In the genomic region with DNA sequence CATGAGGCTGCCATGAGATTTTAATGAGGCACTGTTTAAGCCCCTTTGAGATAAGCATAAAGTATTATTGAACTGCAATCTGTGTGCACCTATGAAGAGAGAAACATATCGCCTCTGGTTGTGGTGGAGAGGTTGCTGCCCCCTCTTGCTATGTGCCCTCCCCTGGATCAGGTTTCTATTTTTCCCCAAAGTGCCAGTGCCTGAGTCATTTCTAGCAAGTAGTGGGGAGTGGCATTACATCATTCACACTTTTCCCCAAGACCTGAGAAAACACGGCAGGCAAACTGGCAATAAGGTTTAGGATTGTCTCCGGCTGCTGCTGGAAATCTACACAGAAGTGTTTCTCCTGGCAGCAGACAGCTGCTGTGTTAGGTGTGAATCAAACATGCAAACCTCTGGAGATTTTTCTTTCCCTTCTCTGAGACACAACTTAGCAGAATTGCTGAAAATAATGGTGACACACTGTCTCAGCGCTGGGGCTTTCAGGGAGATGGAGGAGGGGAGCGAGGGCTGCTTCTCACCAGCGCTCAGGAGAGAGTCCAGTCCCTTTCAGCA, we compare ENCODE assay signal across 1 cellular context.
A peak's percentile ranks its signal among the peaks of the same experiment; 100 is the strongest.
TF ChIP-seq lines count a peak whose summit lies in the region.

No MANE protein-coding gene starts in this region.

TF ChIP-seq in HEK293, 187 proteins besides CTCF, POLR2A, EP300 and RAD21 (continued from another document and continues in another):
- TF ChIP-seq PRDM2 (tag by site-specific recombination; IDR thresholded peaks at IDR 0.05; ENCODE audit: borderline replicate concordance) (no peak), GFI1B (tag by site-specific recombination; IDR thresholded peaks at IDR 0.05) (peak; percentile 97), ZIC2 (tag by site-specific recombination; IDR thresholded peaks at IDR 0.05) (peak; percentile 68), ZNF664 (tag by site-specific recombination; IDR thresholded peaks at IDR 0.05) (peak; percentile 95), ZBTB1 (tag by site-specific recombination; IDR thresholded peaks at IDR 0.05) (peak; percentile 85; the same call in 1 of the 2 replicates), ZNF549 (tag by site-specific recombination; IDR thresholded peaks at IDR 0.05) (no peak), SP2 (tag by site-specific recombination; IDR thresholded peaks at IDR 0.05) (peak; percentile 16; the same call in 1 of the 2 replicates), ZNF639 (tag by site-specific recombination; IDR thresholded peaks at IDR 0.05) (peak; percentile 95; the same call in 1 of the 2 replicates), ZNF629 (tag by site-specific recombination; IDR thresholded peaks at IDR 0.05) (peak; percentile 96), ZNF792 (tag by site-specific recombination; IDR thresholded peaks at IDR 0.05) (peak; percentile 81; the same call in 1 of the 2 replicates), ZNF404 (tag by site-specific recombination; IDR thresholded peaks at IDR 0.05) (no peak), KLF16 (tag by site-specific recombination; IDR thresholded peaks at IDR 0.05) (peak; percentile 88), ZNF555 (tag by site-specific recombination; conservative IDR thresholded peaks at IDR 0.05) (no peak), ZNF24 (tag by site-specific recombination; IDR thresholded peaks at IDR 0.05) (peak; percentile 94), ZNF223 (tag by site-specific recombination; IDR thresholded peaks at IDR 0.05) (no peak), SP3 (tag by site-specific recombination; IDR thresholded peaks at IDR 0.05) (peak; percentile 48), ZNF324 (tag by site-specific recombination; IDR thresholded peaks at IDR 0.05) (peak; percentile 87), HIC1 (tag by site-specific recombination; IDR thresholded peaks at IDR 0.05) (no peak), FEZF1 (tag by site-specific recombination; IDR thresholded peaks at IDR 0.05) (peak; percentile 99), ZNF600 (tag by site-specific recombination; IDR thresholded peaks at IDR 0.05) (peak; percentile 91), ZNF211 (tag by site-specific recombination; IDR thresholded peaks at IDR 0.05; ENCODE audit: low read depth) (no peak), ZNF341 (tag by site-specific recombination; IDR thresholded peaks at IDR 0.05; ENCODE audit: low read depth) (peak; percentile 46), ZNF843 (tag by site-specific recombination; IDR thresholded peaks at IDR 0.05) (peak; percentile 98), ZBTB17 (tag by site-specific recombination; IDR thresholded peaks at IDR 0.05) (peak; percentile 87), ZNF2 (tag by site-specific recombination; IDR thresholded peaks at IDR 0.05) (peak; percentile 79), ZNF580 (tag by site-specific recombination; IDR thresholded peaks at IDR 0.05) (peak; percentile 79), HOXD13 (CRISPR knock-in tag; IDR thresholded peaks at IDR 0.05; ENCODE audit: borderline replicate concordance) (no peak), ZSCAN18 (tag by site-specific recombination; IDR thresholded peaks at IDR 0.05) (no peak), ZBTB8A (tag by site-specific recombination; IDR thresholded peaks at IDR 0.05) (peak; percentile 69), ZNF768 (tag by site-specific recombination; IDR thresholded peaks at IDR 0.05) (no peak), ZFHX2 (tag by site-specific recombination; conservative IDR thresholded peaks at IDR 0.05) (0 out of 2 replicates have a peak, but pooled peaks have one; percentile 9), TSHZ1 (tag by site-specific recombination; IDR thresholded peaks at IDR 0.05; ENCODE audit: borderline replicate concordance) (peak; percentile 71; the same call in 1 of the 2 replicates), ZNF514 (tag by site-specific recombination; IDR thresholded peaks at IDR 0.05) (no peak), KLF8 (tag by site-specific recombination; IDR thresholded peaks at IDR 0.05) (peak; percentile 90), ZNF623 (tag by site-specific recombination; IDR thresholded peaks at IDR 0.05) (peak; percentile 12; the same call in 1 of the 2 replicates)
- TF ChIP-seq, protein P1, sequence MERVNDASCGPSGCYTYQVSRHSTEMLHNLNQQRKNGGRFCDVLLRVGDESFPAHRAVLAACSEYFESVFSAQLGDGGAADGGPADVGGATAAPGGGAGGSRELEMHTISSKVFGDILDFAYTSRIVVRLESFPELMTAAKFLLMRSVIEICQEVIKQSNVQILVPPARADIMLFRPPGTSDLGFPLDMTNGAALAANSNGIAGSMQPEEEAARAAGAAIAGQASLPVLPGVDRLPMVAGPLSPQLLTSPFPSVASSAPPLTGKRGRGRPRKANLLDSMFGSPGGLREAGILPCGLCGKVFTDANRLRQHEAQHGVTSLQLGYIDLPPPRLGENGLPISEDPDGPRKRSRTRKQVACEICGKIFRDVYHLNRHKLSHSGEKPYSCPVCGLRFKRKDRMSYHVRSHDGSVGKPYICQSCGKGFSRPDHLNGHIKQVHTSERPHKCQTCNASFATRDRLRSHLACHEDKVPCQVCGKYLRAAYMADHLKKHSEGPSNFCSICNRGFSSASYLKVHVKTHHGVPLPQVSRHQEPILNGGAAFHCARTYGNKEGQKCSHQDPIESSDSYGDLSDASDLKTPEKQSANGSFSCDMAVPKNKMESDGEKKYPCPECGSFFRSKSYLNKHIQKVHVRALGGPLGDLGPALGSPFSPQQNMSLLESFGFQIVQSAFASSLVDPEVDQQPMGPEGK (tag by site-specific recombination; IDR thresholded peaks at IDR 0.05), result peak; percentile 100
- TF ChIP-seq, protein P2, sequence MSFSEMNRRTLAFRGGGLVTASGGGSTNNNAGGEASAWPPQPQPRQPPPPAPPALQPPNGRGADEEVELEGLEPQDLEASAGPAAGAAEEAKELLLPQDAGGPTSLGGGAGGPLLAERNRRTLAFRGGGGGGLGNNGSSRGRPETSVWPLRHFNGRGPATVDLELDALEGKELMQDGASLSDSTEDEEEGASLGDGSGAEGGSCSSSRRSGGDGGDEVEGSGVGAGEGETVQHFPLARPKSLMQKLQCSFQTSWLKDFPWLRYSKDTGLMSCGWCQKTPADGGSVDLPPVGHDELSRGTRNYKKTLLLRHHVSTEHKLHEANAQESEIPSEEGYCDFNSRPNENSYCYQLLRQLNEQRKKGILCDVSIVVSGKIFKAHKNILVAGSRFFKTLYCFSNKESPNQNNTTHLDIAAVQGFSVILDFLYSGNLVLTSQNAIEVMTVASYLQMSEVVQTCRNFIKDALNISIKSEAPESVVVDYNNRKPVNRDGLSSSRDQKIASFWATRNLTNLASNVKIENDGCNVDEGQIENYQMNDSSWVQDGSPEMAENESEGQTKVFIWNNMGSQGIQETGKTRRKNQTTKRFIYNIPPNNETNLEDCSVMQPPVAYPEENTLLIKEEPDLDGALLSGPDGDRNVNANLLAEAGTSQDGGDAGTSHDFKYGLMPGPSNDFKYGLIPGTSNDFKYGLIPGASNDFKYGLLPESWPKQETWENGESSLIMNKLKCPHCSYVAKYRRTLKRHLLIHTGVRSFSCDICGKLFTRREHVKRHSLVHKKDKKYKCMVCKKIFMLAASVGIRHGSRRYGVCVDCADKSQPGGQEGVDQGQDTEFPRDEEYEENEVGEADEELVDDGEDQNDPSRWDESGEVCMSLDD (tag by site-specific recombination; IDR thresholded peaks at IDR 0.05), result peak; percentile 86
